8 cellular contexts compared by ENCODE assay signal in the genomic region with DNA sequence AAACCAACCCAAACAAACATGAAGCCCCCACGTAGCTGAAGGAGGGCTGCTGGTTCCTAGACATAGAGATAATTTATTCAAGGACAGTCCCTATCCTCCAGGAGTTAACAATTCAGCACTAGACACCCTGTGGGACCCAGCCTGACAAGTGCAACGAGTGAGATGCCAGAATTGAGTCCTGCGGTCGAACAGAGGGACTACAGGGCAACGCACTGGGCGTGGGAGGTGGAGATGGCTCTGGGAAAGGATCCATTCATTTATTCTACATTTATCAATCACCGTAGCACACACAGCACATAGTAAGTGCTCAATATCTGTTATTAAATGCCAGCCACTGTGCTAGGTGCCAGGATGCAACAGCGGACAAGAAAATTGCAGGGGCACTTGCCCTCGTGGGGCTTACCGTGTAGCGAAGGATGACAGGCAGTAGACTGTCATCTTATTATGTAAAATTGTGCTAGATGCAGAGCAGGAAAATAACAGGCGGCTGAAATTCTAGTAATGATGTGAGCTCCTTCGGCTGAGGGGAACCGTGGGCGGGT. TPM values are rescaled to one million over a fixed set of nuclear protein-coding genes. Genes with fewer than 3 reads are reported as not detected.
A peak's percentile ranks its signal among the peaks of the same experiment; 100 is the strongest.
DNase-seq lines count a peak whose midpoint lies in the region; ATAC-seq, FAIRE-seq and TF ChIP-seq lines count a peak whose summit lies in the region.

No MANE protein-coding gene starts in this region.

- H3K9me3 Mint-ChIP-seq in CD4-positive, alpha-beta memory T cell = no peaks in the 10 kb centered on the region

- ATAC-seq in GM18858 (IDR thresholded peaks at IDR 0.05; ENCODE audit: unreplicated experiment) = no peak

- no peaks in the 10 kb centered on the region for H3K9me3 ChIP-seq in CD4-positive, alpha-beta memory T cell (ENCODE audit: control insufficient read depth in 1 of 2, low read length in 2 of 2)
- H3K9me3 ChIP-seq in Karpas-422 (ENCODE audit: low read length) = no peaks in the 10 kb centered on the region
- no peaks in the 10 kb centered on the region for H3K9me3 ChIP-seq in mononuclear cell (ENCODE audit: low read depth, low read length)

- POLR2A ChIA-PET in CD4-positive, alpha-beta memory T cell (lab: Charles Lee; ENCODE audit: partially characterized antibody) = interaction anchor here (0.6 to 3.4 kb wide), 12 partner anchors 8 to 1133 kb away, joined by 3 to 35 read pairs (median 8); partner anchors contain the start of genes HDAC3, NR3C1 and RELL2

- H3K4me1 ChIP-seq in CD4-positive, alpha-beta memory T cell (ENCODE audit: insufficient read depth, low read length) = peaks cover 14% of the 10 kb centered on the region
- H3K4me1 ChIP-seq in Karpas-422 (ENCODE audit: low read length) = peaks cover 18% of the 10 kb centered on the region
- H3K4me1 ChIP-seq in mononuclear cell (ENCODE audit: insufficient read depth, low read length) = peaks cover 39% of the 10 kb centered on the region

- peak overlapping the region; percentile 90 to 98 (median 95) for H3K4me3 Mint-ChIP-seq in CD4-positive, alpha-beta memory T cell

- H4K20me1 ChIP-seq in Karpas-422 (ENCODE audit: insufficient read depth, low read depth, low read length) = 0 out of 2 replicates have a peak, but pooled peaks cover 3% of the 10 kb centered on the region

- H3K27me3 Mint-ChIP-seq in CD4-positive, alpha-beta memory T cell = no peaks in the 10 kb centered on the region

- peak overlapping the region; percentile 97; the same call in 1 of the 2 replicates for H2AFZ ChIP-seq in Karpas-422 (ENCODE audit: low read length)

- no peaks in the 10 kb centered on the region for H3K9me2 ChIP-seq in Karpas-422 (replicated peaks; ENCODE audit: insufficient read depth, low read length)

- peak overlapping the region; percentile 74 to 89 for H3K4me3 ChIP-seq in CD4-positive, alpha-beta memory T cell (ENCODE audit: low read length in 2 of 2)
- peak overlapping the region; percentile 77 for H3K4me3 ChIP-seq in Karpas-422 (ENCODE audit: low read length)
- H3K4me3 ChIP-seq in bronchial epithelial cell (ENCODE audit: low read depth, low read length) = peak overlapping the region; percentile 84
- H3K4me3 ChIP-seq in mononuclear cell (ENCODE audit: low read length) = peak overlapping the region; percentile 92

- H3K4me1 Mint-ChIP-seq in CD4-positive, alpha-beta memory T cell = peaks cover 14 to 38% (median 26%) of the 10 kb centered on the region in 4 donors

- TF ChIP-seq CTCF in bronchial epithelial cell (IDR thresholded peaks at IDR 0.05; ENCODE audit: insufficient read depth, low read length, severe bottlenecking) = no peak

- H3K36me3 ChIP-seq in CD4-positive, alpha-beta memory T cell (ENCODE audit: insufficient read depth, low read length) = no peaks in the 10 kb centered on the region
- H3K36me3 ChIP-seq in Karpas-422 (ENCODE audit: insufficient read depth, low read length) (no peaks in the 10 kb centered on the region), bronchial epithelial cell (ENCODE audit: control insufficient read depth, insufficient read depth, low read length) (no peaks in the 10 kb centered on the region)

- peaks cover 0 to 6% of the 10 kb centered on the region in 2 donors for H3K36me3 Mint-ChIP-seq in CD4-positive, alpha-beta memory T cell

- intact Hi-C loops in CD4-positive, alpha-beta memory T cell (cut with micrococcal nuclease) = no loop called here

- peak in 1 of 5 donors; percentile 10 for DNase-seq in CD4-positive, alpha-beta memory T cell
- DNase-seq in Karpas-422 (no peak), bronchial epithelial cell (ENCODE audit: low read depth) (no peak), NCI-H2227 treated with DMSO at 0.1 percent for 48 hours (lab: John Stamatoyannopoulos, UW) (no peak), 8988T (no peak), COLO829 (ENCODE audit: low spot score) (no peak)

- peak overlapping the region; percentile 85 to 97 (median 94) for H3K27ac Mint-ChIP-seq in CD4-positive, alpha-beta memory T cell

- H3K9ac ChIP-seq in Karpas-422 (ENCODE audit: low read length) = peak overlapping the region; percentile 74

- no peaks in the 10 kb centered on the region for H3K79me2 ChIP-seq in Karpas-422 (ENCODE audit: low read length)

- peak overlapping the region; percentile 91 for H3K4me2 ChIP-seq in Karpas-422 (ENCODE audit: low read depth, low read length, poor library complexity, severe bottlenecking)

- H3K27ac ChIP-seq in CD4-positive, alpha-beta memory T cell (ENCODE audit: low read depth, low read length) = peak overlapping the region; percentile 53
- H3K27ac ChIP-seq in Karpas-422 (ENCODE audit: low read length) = no peak overlapping the region

- H3K27me3 ChIP-seq in CD4-positive, alpha-beta memory T cell (ENCODE audit: insufficient read depth, low read length) = no peaks in the 10 kb centered on the region
- H3K27me3 ChIP-seq in Karpas-422 (ENCODE audit: low read length) (no peaks in the 10 kb centered on the region; the same call in 1 of the 2 replicates), bronchial epithelial cell (ENCODE audit: control insufficient read depth, insufficient read depth, low read length) (no peaks in the 10 kb centered on the region), mononuclear cell (ENCODE audit: insufficient read depth, low read length) (no peaks in the 10 kb centered on the region)

- CTCF ChIA-PET in CD4-positive, alpha-beta memory T cell (lab: Charles Lee; ENCODE audit: partially characterized antibody) = interaction anchor here (1.2 to 5.5 kb wide), 14 partner anchors 14 to 634 kb away, joined by 3 to 34 read pairs (median 9); partner anchors contain the start of gene NR3C1

- no peak for FAIRE-seq in bronchial epithelial cell (lab: Jason Lieb, UNC)

RNA-seq across cellular contexts. Expression of gene ARHGAP26, which starts 0.9 kb away (rescaled TPM):
- 10 to 100 TPM; 22.6 to 22.7 TPM for total RNA-seq in CD4-positive, alpha-beta memory T cell
- 10 to 100 TPM in 1 of 2 donors, 1 to 10 TPM in 1; 2.0 to 11.9 TPM for polyA plus RNA-seq in CD4-positive, alpha-beta memory T cell
- 21.8 and 39.8 TPM in 2 replicates for total RNA-seq in Karpas-422 (2014; rRNA removed; shearing (Covaris generic); ENCODE audit: low replicate concordance)
- total RNA-seq in bronchial epithelial cell (17.1 and 23.8 TPM in 2 replicates), mononuclear cell (53.6 TPM)
